ENCODE assay signal across 1 cellular context in the genomic region with DNA sequence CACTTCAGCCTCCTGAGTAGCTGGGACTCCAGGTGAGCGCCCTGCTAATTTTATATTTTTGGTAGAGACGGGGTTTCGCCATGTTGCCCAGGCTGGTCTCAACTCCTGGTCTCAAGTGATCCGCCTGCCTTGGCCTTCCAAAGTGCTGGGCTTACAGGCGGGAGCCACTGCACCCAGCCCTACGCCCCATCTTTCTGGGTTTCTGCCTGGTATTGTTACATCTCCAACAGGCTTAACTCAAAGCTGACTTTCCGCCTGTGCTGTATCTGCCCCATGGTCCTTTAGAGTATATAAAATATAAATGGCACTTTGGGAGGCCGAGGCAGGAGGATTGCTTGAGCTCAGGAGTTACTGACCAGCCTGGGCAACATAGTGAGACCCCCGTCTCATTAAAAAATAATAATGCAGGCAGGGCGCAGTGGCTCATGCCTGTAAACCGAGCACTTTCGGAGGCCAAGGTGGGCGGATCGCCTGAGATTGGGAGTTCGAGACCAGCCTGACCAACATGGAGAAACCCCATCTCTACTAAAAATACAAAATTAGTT.
A peak's percentile ranks its signal among the peaks of the same experiment; 100 is the strongest.
TF ChIP-seq lines count a peak whose summit lies in the region.

No MANE protein-coding gene starts in this region.

TF ChIP-seq in HepG2, 621 proteins besides CTCF, POLR2A, EP300 and RAD21 (continued from another document):
- TF ChIP-seq HOXA9 (CRISPR knock-in tag; IDR thresholded peaks at IDR 0.05; ENCODE audit: borderline replicate concordance), result 0 out of 2 replicates have a peak, but pooled peaks have one; percentile 15
- no peak for TF ChIP-seq TBP (CRISPR knock-in tag; IDR thresholded peaks at IDR 0.05)
- TF ChIP-seq ZNF121 (CRISPR knock-in tag; IDR thresholded peaks at IDR 0.05), result peak; percentile 96
- no peak for TF ChIP-seq TCF12 (IDR thresholded peaks at IDR 0.05)
- no peak for TF ChIP-seq TCF12 (CRISPR knock-in tag; IDR thresholded peaks at IDR 0.05)
- no peak for TF ChIP-seq ZNF572 (CRISPR knock-in tag; IDR thresholded peaks at IDR 0.05)
- TF ChIP-seq ZBTB42 (CRISPR knock-in tag; IDR thresholded peaks at IDR 0.05), result 0 out of 2 replicates have a peak, but pooled peaks have one; percentile 9
- no peak for TF ChIP-seq NCOR1 (IDR thresholded peaks at IDR 0.05; ENCODE audit: borderline replicate concordance, low read length)
- TF ChIP-seq, protein P1, sequence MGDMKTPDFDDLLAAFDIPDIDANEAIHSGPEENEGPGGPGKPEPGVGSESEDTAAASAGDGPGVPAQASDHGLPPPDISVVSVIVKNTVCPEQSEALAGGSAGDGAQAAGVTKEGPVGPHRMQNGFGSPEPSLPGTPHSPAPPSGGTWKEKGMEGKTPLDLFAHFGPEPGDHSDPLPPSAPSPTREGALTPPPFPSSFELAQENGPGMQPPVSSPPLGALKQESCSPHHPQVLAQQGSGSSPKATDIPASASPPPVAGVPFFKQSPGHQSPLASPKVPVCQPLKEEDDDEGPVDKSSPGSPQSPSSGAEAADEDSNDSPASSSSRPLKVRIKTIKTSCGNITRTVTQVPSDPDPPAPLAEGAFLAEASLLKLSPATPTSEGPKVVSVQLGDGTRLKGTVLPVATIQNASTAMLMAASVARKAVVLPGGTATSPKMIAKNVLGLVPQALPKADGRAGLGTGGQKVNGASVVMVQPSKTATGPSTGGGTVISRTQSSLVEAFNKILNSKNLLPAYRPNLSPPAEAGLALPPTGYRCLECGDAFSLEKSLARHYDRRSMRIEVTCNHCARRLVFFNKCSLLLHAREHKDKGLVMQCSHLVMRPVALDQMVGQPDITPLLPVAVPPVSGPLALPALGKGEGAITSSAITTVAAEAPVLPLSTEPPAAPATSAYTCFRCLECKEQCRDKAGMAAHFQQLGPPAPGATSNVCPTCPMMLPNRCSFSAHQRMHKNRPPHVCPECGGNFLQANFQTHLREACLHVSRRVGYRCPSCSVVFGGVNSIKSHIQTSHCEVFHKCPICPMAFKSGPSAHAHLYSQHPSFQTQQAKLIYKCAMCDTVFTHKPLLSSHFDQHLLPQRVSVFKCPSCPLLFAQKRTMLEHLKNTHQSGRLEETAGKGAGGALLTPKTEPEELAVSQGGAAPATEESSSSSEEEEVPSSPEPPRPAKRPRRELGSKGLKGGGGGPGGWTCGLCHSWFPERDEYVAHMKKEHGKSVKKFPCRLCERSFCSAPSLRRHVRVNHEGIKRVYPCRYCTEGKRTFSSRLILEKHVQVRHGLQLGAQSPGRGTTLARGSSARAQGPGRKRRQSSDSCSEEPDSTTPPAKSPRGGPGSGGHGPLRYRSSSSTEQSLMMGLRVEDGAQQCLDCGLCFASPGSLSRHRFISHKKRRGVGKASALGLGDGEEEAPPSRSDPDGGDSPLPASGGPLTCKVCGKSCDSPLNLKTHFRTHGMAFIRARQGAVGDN (CRISPR knock-in tag; IDR thresholded peaks at IDR 0.05), result no peak
- no peak for TF ChIP-seq ZNF7 (CRISPR knock-in tag; IDR thresholded peaks at IDR 0.05)
- TF ChIP-seq ZNF552 (CRISPR knock-in tag; IDR thresholded peaks at IDR 0.05; ENCODE audit: borderline replicate concordance), result 0 out of 2 replicates have a peak, but pooled peaks have one; percentile 6
- TF ChIP-seq ZMYM3 (CRISPR knock-in tag; IDR thresholded peaks at IDR 0.05), result peak; percentile 36; the same call in 1 of the 2 replicates
- TF ChIP-seq KDM3A (CRISPR knock-in tag; IDR thresholded peaks at IDR 0.05; ENCODE audit: low read depth), result 0 out of 2 replicates have a peak, but pooled peaks have one; percentile 8
- no peak for TF ChIP-seq RFX1 (IDR thresholded peaks at IDR 0.05)
- TF ChIP-seq, protein P2, sequence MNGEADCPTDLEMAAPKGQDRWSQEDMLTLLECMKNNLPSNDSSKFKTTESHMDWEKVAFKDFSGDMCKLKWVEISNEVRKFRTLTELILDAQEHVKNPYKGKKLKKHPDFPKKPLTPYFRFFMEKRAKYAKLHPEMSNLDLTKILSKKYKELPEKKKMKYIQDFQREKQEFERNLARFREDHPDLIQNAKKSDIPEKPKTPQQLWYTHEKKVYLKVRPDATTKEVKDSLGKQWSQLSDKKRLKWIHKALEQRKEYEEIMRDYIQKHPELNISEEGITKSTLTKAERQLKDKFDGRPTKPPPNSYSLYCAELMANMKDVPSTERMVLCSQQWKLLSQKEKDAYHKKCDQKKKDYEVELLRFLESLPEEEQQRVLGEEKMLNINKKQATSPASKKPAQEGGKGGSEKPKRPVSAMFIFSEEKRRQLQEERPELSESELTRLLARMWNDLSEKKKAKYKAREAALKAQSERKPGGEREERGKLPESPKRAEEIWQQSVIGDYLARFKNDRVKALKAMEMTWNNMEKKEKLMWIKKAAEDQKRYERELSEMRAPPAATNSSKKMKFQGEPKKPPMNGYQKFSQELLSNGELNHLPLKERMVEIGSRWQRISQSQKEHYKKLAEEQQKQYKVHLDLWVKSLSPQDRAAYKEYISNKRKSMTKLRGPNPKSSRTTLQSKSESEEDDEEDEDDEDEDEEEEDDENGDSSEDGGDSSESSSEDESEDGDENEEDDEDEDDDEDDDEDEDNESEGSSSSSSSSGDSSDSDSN (CRISPR knock-in tag; IDR thresholded peaks at IDR 0.05), result no peak
- no peak for TF ChIP-seq NBN (conservative IDR thresholded peaks at IDR 0.05)
- TF ChIP-seq YY1 (IDR thresholded peaks at IDR 0.05; ENCODE audit: insufficient read depth, insufficient replicate concordance, low read depth, low read length), result peak; percentile 13
- TF ChIP-seq ERF (CRISPR knock-in tag; IDR thresholded peaks at IDR 0.05), result no peak
- no peak for TF ChIP-seq NR2F6 (IDR thresholded peaks at IDR 0.05)
- TF ChIP-seq NR2F6 (CRISPR knock-in tag; IDR thresholded peaks at IDR 0.05), result no peak
- TF ChIP-seq, protein P3, sequence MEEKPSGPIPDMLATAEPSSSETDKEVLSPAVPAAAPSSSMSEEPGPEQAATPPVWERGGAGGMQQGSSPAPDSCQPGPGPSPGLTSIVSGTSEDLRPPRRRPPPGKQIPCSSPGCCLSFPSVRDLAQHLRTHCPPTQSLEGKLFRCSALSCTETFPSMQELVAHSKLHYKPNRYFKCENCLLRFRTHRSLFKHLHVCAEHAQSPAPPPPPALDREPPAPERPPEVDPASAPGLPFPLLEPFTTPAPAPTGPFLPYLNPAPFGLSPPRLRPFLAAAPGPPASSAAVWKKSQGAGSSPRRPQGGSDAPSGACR (CRISPR knock-in tag; IDR thresholded peaks at IDR 0.05), result no peak
- TF ChIP-seq HHEX (CRISPR knock-in tag; IDR thresholded peaks at IDR 0.05), result no peak
- TF ChIP-seq ZNF556 (CRISPR knock-in tag; IDR thresholded peaks at IDR 0.05; ENCODE audit: borderline replicate concordance), result no peak
- no peak for TF ChIP-seq MIER2 (CRISPR knock-in tag; IDR thresholded peaks at IDR 0.05)
- TF ChIP-seq CEBPB (IDR thresholded peaks at IDR 0.05; ENCODE audit: borderline replicate concordance, low read depth, low read length), result no peak
